Comparison of ENCODE assay signal across 1 cellular context in genomic region chr2:241609859-241610793, GRCh38.
TF ChIP-seq lines count a peak whose summit lies in the region.

No MANE protein-coding gene starts in this region.

TF ChIP-seq in HepG2, 621 proteins besides CTCF, POLR2A, EP300 and RAD21 (continued from another document):
- TF ChIP-seq ZBTB34 (CRISPR knock-in tag; IDR thresholded peaks at IDR 0.05) (peak; percentile 47; the same call in 1 of the 2 replicates), YEATS4 (CRISPR knock-in tag; IDR thresholded peaks at IDR 0.05; ENCODE audit: borderline replicate concordance) (peak; percentile 83), PHF5A (CRISPR knock-in tag; IDR thresholded peaks at IDR 0.05; ENCODE audit: low read depth, unreplicated experiment) (peak; percentile 60), NFE2L1 (CRISPR knock-in tag; IDR thresholded peaks at IDR 0.05; ENCODE audit: borderline replicate concordance) (0 out of 2 replicates have a peak, but pooled peaks have one; percentile 40), HCFC1 (IDR thresholded peaks at IDR 0.05; ENCODE audit: low read depth, low read length) (peak; percentile 32; the same call in 1 of the 2 replicates)
